In genomic region chr18:28143725-28144124, GRCh38 we compare ENCODE assay signal across 27 cellular contexts. TPM values are rescaled to one million over a fixed set of nuclear protein-coding genes. Genes with fewer than 3 reads are reported as not detected.
"Had no signal": no experiment of that assay in that cellular context is flagged by ENCODE, and none has a peak within 500 bp of the region (broad histone marks: within the 10 kb centered on the region; RNA-seq: fewer than 3 reads in every experiment).

No MANE protein-coding gene starts in this region.

- H3K36me3 ChIP-seq: gastrocnemius medialis, heart right ventricle had no signal

- H2AFZ ChIP-seq: hepatocyte had no signal

- H3K9me3 ChIP-seq: gastrocnemius medialis, heart right ventricle had no signal

- H3K4me2 ChIP-seq: hepatocyte had no signal

- H3K4me1 ChIP-seq: foreskin keratinocyte, gastrocnemius medialis had no signal

- ATAC-seq: activated CD4-positive, alpha-beta T cell treated with anti-CD3 and anti-CD28 coated beads for 36 hours; activated CD8-positive, alpha-beta memory T cell treated with anti-CD3 and anti-CD28 coated beads, Interleukin-2, amount 10 ng/mL, durations not matched to agents 7 days and 5 days; activated CD8-positive, alpha-beta T cell treated with anti-CD3 and anti-CD28 coated beads, Interleukin-2, amount 10 ng/mL, durations not matched to agents 7 days and 5 days; activated naive CD4-positive, alpha-beta T cell treated with anti-CD3 and anti-CD28 coated beads, Interleukin-2, amount 50 U/mL, for 72 hours; activated T-cell treated with anti-CD3 and anti-CD28 coated beads, Interleukin-2, amount 50 U/mL, for 72 hours; esophagus mucosa; foreskin keratinocyte; gastrocnemius medialis; heart right ventricle; T-helper 17 cell had no signal

- DNase-seq: activated CD4-positive, alpha-beta memory T cell treated with anti-CD3 and anti-CD28 coated beads for 36 hours; activated CD4-positive, alpha-beta T cell treated with anti-CD3 and anti-CD28 coated beads for 36 hours; activated CD4-positive, alpha-beta T cell treated with anti-CD3 and anti-CD28 coated beads, Interleukin-2, amount 10 ng/mL, durations not matched to agents 24 days and 14 days; activated CD4-positive, CD25-positive, alpha-beta regulatory T cell; activated CD4-positive, CD25-positive, alpha-beta regulatory T cell treated with anti-CD3 and anti-CD28 coated beads, Interleukin-2, amount 50 U/mL, for 72 hours; activated CD8-positive, alpha-beta memory T cell treated with anti-CD3 and anti-CD28 coated beads, Interleukin-2, amount 10 ng/mL, durations not matched to agents 7 days and 5 days; activated CD8-positive, alpha-beta memory T cell treated with anti-CD3 and anti-CD28 coated beads, Interleukin-2, amount 50 U/mL, for 4 hours; activated CD8-positive, alpha-beta T cell treated with anti-CD3 and anti-CD28 coated beads, Interleukin-2, amount 10 ng/mL, durations not matched to agents 7 days and 5 days; activated gamma-delta T cell; activated naive CD4-positive, alpha-beta T cell; activated naive CD4-positive, alpha-beta T cell treated with anti-CD3 and anti-CD28 coated beads, Interleukin-2, amount 10 ng/mL, durations not matched to agents 7 days and 5 days; activated naive CD8-positive, alpha-beta T cell treated with anti-CD3 and anti-CD28 coated beads, Interleukin-2, amount 10 ng/mL, durations not matched to agents 7 days and 5 days; activated T-cell treated with anti-CD3 and anti-CD28 coated beads, Interleukin-2, amount 50 U/mL, for 1 hour; activated T-cell treated with anti-CD3 and anti-CD28 coated beads, Interleukin-2, amount 50 U/mL, for 72 hours; brain microvascular endothelial cell; effector CD8-positive, alpha-beta T cell; foreskin keratinocyte; gastrocnemius medialis; glutamatergic neuron; heart right ventricle; T-helper 1 cell; T-helper 17 cell; T1000; WERI-Rb-1 had no signal

- H3K4me3 ChIP-seq: gastrocnemius medialis, heart right ventricle, hepatocyte had no signal

- H3K27ac ChIP-seq: brain microvascular endothelial cell, foreskin keratinocyte, gastrocnemius medialis, heart right ventricle, hepatocyte, WERI-Rb-1 had no signal

- H3K27me3 ChIP-seq: brain microvascular endothelial cell, foreskin keratinocyte, gastrocnemius medialis, heart right ventricle, hepatocyte had no signal

RNA-seq across cellular contexts. Expression of gene CDH2, which starts 33.2 kb away (rescaled TPM):
- total RNA-seq: activated CD4-positive, alpha-beta memory T cell treated with anti-CD3 and anti-CD28 coated beads for 36 hours; activated CD4-positive, alpha-beta T cell treated with anti-CD3 and anti-CD28 coated beads for 36 hours; activated naive CD8-positive, alpha-beta T cell treated with anti-CD3 and anti-CD28 coated beads, Interleukin-2, amount 10 ng/mL, durations not matched to agents 7 days and 5 days; esophagus mucosa had no signal
